Comparison of ENCODE assay signal across 9 cellular contexts in the genomic region with DNA sequence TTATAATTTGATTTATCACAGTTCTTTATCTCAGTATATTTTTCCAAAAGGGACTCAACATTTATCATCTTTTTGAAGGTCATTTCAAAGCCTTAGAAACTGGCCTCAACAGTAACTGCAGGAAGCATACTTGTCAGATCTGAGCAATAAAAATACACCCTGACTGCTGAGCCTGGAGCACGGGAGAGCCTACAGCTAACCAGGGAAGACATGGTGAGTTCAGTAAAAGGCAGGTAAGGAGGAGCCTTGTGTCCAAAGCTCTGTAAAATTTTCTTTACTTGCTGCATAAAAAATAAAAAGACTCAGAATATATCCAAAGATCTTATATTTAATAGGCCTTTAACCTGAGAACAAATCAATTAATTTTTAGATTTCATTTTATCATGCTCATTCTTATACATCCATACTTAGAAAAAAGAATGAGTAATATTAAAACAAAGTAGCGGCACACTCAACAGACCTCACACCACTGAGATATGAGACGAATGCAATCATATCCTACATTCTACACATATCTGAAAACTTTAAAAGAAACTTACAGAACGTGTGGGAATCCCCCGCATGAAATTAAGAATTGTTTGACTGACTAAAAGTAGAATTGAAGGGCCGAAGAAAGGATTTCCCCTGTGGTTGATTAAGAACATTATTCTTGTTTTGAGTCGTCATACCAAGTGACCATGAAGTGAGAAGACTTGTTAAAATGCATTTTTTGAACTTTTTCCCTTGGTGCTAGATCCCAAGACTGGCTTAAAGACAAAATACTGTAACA.
DNase-seq lines count a peak whose midpoint lies in the region; ATAC-seq and TF ChIP-seq lines count a peak whose summit lies in the region.
"Had no signal": no experiment of that assay in that cellular context is flagged by ENCODE, and none has a peak within 500 bp of the region (broad histone marks: within the 10 kb centered on the region; RNA-seq: fewer than 3 reads in every experiment).

No MANE protein-coding gene starts in this region.

- no peak for DNase-seq in activated naive CD4-positive, alpha-beta T cell treated with anti-CD3 and anti-CD28 coated beads, Interleukin-2, amount 50 U/mL, for 72 hours (ENCODE audit: low spot score in 2 of 2)
- DNase-seq in dedifferentiated amniotic fluid mesenchymal stem cell (ENCODE audit: extremely low spot score) (no peak), HEK293T (ENCODE audit: extremely low spot score) (no peak), uterus (no peak), WERI-Rb-1 (no peak)
- DNase-seq: retina had no signal

- no peak overlapping the region for H3K27ac ChIP-seq in uterus
- H3K27ac ChIP-seq in WERI-Rb-1 = no peak overlapping the region

- H3K4me3 ChIP-seq in uterus (no peak overlapping the region), WERI-Rb-1 (ENCODE audit: low read depth, low read length) (no peak overlapping the region)

- H3K9me3 ChIP-seq in uterus (no peaks in the 10 kb centered on the region), WERI-Rb-1 (ENCODE audit: severe bottlenecking) (no peaks in the 10 kb centered on the region)

- TF ChIP-seq CTCF in uterus (IDR thresholded peaks at IDR 0.05) (no peak), WERI-Rb-1 (IDR thresholded peaks at IDR 0.05; ENCODE audit: low read depth, low read length) (no peak)

- intact Hi-C loops in uterus (cut with DNase I; ENCODE audit: low total_unique reads) = no loop called here

- ATAC-seq in GM18498 (IDR thresholded peaks at IDR 0.05; ENCODE audit: unreplicated experiment) (peak; percentile 62), GM19455 (IDR thresholded peaks at IDR 0.05; ENCODE audit: unreplicated experiment) (peak; percentile 60), HG03066 (IDR thresholded peaks at IDR 0.05; ENCODE audit: low read depth, unreplicated experiment) (peak; percentile 61)
- ATAC-seq in activated naive CD4-positive, alpha-beta T cell treated with anti-CD3 and anti-CD28 coated beads, Interleukin-2, amount 50 U/mL, for 72 hours = peak; percentile 93 to 95

- H3K36me3 Mint-ChIP-seq in activated naive CD4-positive, alpha-beta T cell treated with anti-CD3 and anti-CD28 coated beads, Interleukin-2, amount 50 U/mL, for 72 hours = peaks cover 7 to 60% of the 10 kb centered on the region in 2 donors

- H3K9me3 Mint-ChIP-seq in activated naive CD4-positive, alpha-beta T cell treated with anti-CD3 and anti-CD28 coated beads, Interleukin-2, amount 50 U/mL, for 72 hours = peaks cover 0 to 6% of the 10 kb centered on the region in 2 donors

- TF ChIP-seq POLR2A in uterus (IDR thresholded peaks at IDR 0.05) = no peak

- H3K36me3 ChIP-seq in uterus (no peaks in the 10 kb centered on the region), WERI-Rb-1 (no peaks in the 10 kb centered on the region)

- H3K4me1 ChIP-seq in uterus = peaks cover 10 to 18% of the 10 kb centered on the region in 2 donors

- POLR2A ChIA-PET in HEK293T (lab: Yijun Ruan, JAX) = no interaction called here

- CTCF ChIA-PET in HEK293T (lab: Yijun Ruan, JAX) = no interaction called here

- H3K27ac Mint-ChIP-seq in activated naive CD4-positive, alpha-beta T cell treated with anti-CD3 and anti-CD28 coated beads, Interleukin-2, amount 50 U/mL, for 72 hours = peak overlapping the region; percentile 95 to 99

- H3K27me3 ChIP-seq in uterus (no peaks in the 10 kb centered on the region), WERI-Rb-1 (ENCODE audit: insufficient read depth, low read depth, severe bottlenecking) (no peaks in the 10 kb centered on the region)

TF ChIP-seq in HEK293T, 16 proteins besides CTCF, POLR2A, EP300 and RAD21:
- no peak for TF ChIP-seq LEF1 (IDR thresholded peaks at IDR 0.05; ENCODE audit: borderline replicate concordance)
- TF ChIP-seq, protein P1, sequence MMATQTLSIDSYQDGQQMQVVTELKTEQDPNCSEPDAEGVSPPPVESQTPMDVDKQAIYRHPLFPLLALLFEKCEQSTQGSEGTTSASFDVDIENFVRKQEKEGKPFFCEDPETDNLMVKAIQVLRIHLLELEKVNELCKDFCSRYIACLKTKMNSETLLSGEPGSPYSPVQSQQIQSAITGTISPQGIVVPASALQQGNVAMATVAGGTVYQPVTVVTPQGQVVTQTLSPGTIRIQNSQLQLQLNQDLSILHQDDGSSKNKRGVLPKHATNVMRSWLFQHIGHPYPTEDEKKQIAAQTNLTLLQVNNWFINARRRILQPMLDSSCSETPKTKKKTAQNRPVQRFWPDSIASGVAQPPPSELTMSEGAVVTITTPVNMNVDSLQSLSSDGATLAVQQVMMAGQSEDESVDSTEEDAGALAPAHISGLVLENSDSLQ (IDR thresholded peaks at IDR 0.05) = no peak
- TF ChIP-seq SP1 (IDR thresholded peaks at IDR 0.05) = no peak
- no peak for TF ChIP-seq TARDBP (IDR thresholded peaks at IDR 0.05)
- no peak for TF ChIP-seq FOXA1 (IDR thresholded peaks at IDR 0.05)
- no peak for TF ChIP-seq ARNT (IDR thresholded peaks at IDR 0.05)
- no peak for TF ChIP-seq ZNF384 (IDR thresholded peaks at IDR 0.05)
- TF ChIP-seq FOXK2 (IDR thresholded peaks at IDR 0.05) = no peak
- no peak for TF ChIP-seq ELF4 (IDR thresholded peaks at IDR 0.05)
- no peak for TF ChIP-seq CTBP1 (IDR thresholded peaks at IDR 0.05; ENCODE audit: borderline replicate concordance)
- no peak for TF ChIP-seq BHLHE40 (IDR thresholded peaks at IDR 0.05; ENCODE audit: borderline replicate concordance)
- TF ChIP-seq HDGF (IDR thresholded peaks at IDR 0.05; ENCODE audit: borderline replicate concordance) = no peak
- TF ChIP-seq NFRKB (IDR thresholded peaks at IDR 0.05) = no peak
- TF ChIP-seq FOXM1 (IDR thresholded peaks at IDR 0.05; ENCODE audit: borderline replicate concordance) = no peak
- no peak for TF ChIP-seq SUZ12 (IDR thresholded peaks at IDR 0.05)
